In the genomic region with DNA sequence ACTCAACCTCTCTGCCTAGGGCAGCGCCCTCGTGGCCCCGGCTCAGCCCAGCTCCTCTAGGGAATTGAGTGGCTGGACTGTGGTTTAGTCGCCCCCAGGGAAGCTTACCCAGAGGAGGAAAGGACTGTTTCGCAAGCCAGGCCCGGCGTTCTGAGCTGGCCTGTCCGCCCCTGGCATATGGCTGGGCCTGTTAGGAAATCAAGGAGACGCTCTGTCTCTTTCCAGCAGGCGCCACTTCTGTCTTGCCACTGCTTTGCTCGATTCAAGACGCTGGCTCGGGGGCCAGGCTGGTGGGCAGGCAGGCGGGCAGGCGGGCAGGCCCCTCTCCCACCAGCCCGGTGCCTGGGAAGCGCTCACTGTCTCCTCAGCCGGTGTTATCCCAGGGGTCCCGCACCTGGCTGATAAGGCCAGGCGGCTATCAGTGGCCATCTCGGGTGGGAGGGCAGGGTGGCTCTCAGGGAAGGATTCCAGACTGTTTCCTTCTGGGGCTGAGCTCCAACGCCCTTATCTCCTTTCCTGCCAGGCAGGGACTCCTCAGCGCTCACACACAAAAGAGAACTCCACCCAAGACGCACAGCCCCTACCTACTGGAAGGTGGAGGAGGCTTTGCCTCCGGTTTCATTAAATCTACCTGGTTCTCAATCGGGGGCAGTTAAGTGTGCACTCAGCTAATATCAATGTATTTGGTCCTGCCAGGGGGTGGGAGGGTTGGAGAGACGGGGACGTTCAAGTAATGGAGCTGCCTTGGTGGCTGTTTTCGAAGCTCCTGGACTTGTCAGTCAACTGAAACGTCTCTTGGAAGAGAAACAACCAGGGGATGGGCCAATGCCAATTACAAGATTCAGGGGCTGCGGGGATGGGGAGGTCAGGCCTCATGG, we compare ENCODE assay signal across 9 cellular contexts.
A peak's percentile ranks its signal among the peaks of the same experiment; 100 is the strongest.
DNase-seq lines count a peak whose midpoint lies in the region; ATAC-seq and TF ChIP-seq lines count a peak whose summit lies in the region.
"Had no signal": no experiment of that assay in that cellular context is flagged by ENCODE, and none has a peak within 500 bp of the region (broad histone marks: within the 10 kb centered on the region; RNA-seq: fewer than 3 reads in every experiment).

No MANE protein-coding gene starts in this region.

- no peak for ATAC-seq in mucosa of descending colon
- no peak for ATAC-seq in GM21447 (IDR thresholded peaks at IDR 0.05; ENCODE audit: unreplicated experiment)
- ATAC-seq in GM18909 (IDR thresholded peaks at IDR 0.05; ENCODE audit: poor library complexity, unreplicated experiment), result no peak

- H3K4me1 ChIP-seq in colonic mucosa (peaks cover 4% of the 10 kb centered on the region), mucosa of descending colon (ENCODE audit: low read depth) (peaks cover 5% of the 10 kb centered on the region)

- peak overlapping the region; percentile 55 for H3K27ac ChIP-seq in colonic mucosa
- H3K27ac ChIP-seq: SJSA1 had no signal

- TF ChIP-seq CTCF in colonic mucosa (IDR thresholded peaks at IDR 0.05), result no peak
- TF ChIP-seq CTCF in mucosa of descending colon (IDR thresholded peaks at IDR 0.05), result no peak

- no peak overlapping the region for H3K4me3 ChIP-seq in colonic mucosa
- H3K4me3 ChIP-seq in mucosa of descending colon, result no peak overlapping the region
- H3K4me3 ChIP-seq: SJSA1 had no signal

- H3K36me3 ChIP-seq in colonic mucosa, result no peaks in the 10 kb centered on the region
- no peaks in the 10 kb centered on the region for H3K36me3 ChIP-seq in mucosa of descending colon (ENCODE audit: low read depth)

- DNase-seq in AML-193 (lab: John Stamatoyannopoulos, UW), result peak; percentile 62 to 70
- DNase-seq in MV-4-11 (lab: John Stamatoyannopoulos, UW), result peak; percentile 86
- no peak for DNase-seq in colonic mucosa
- DNase-seq in mucosa of descending colon, result peak in 2 of 3 donors; percentile 32 to 56
- no peak for DNase-seq in NCI-H526 (lab: John Stamatoyannopoulos, UW)
- DNase-seq in activated T-cell treated with anti-CD3 and anti-CD28 coated beads, Interleukin-2, amount 50 U/mL, for 48 hours, result no peak

- no peaks in the 10 kb centered on the region for H3K27me3 ChIP-seq in colonic mucosa
- H3K27me3 ChIP-seq: SJSA1 had no signal

- H3K9me3 ChIP-seq in colonic mucosa (no peaks in the 10 kb centered on the region), mucosa of descending colon (no peaks in the 10 kb centered on the region)
- H3K9me3 ChIP-seq: SJSA1 had no signal

- H3K9ac ChIP-seq in colonic mucosa (ENCODE audit: low read depth in 2 of 2, low read length in 2 of 2), result no peak overlapping the region

- intact Hi-C loops in colonic mucosa (cut with DNase I), result no loop called here
- intact Hi-C loops in mucosa of descending colon (cut with DNase I, micrococcal nuclease), result no loop called here

Comparison
In these comparisons a context has a peak if more than half of its experiments do, and no peak if none do; other contexts are left out.
1. DNase-seq: peak in AML-193 (2 of 2), MV-4-11 (single experiment) and mucosa of descending colon (2 of 3); none in colonic mucosa (single experiment), NCI-H526 (0 of 2) and activated T-cell treated with anti-CD3 and anti-CD28 coated beads, Interleukin-2, amount 50 U/mL, for 48 hours (0 of 2).